ENCODE assay signal across 8 cellular contexts in the genomic region with DNA sequence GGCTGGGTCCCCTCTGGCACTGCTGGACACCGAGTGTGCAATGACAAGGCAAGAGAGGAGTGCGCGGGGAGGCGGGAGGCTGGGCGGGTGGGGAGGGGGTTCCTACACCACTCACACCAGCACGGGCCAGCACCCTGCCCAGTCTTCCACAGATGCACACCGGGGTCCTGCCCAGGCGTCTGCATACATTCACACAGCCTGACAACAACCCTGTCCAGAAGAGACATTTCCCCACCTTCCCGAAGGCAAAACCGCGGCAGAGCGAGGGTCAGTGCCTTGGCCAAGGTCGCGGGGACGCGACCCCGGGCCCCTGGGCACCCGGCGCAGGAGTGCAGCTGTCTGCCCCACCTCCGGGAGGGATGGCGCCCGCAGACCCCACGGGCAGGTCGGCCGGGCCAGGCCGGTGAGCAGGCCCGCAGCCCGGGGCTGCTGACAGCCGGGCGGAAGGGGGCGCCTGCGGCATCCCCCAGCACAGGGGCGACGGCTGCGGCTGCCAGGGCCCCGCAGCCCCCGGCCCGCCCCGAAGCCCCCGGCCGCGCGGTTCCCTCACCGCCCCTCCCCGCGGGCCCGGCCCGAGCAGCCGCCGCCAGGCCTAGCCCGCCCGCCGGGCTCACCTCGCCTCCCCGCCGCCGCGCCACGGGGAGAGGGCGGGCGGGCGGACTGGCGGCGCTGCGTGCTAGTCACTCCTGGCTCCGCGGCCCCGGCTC. TPM values are rescaled to one million over a fixed set of nuclear protein-coding genes. Genes with fewer than 3 reads are reported as not detected.
DNase-seq lines count a peak whose midpoint lies in the region; ATAC-seq and TF ChIP-seq lines count a peak whose summit lies in the region.

No MANE protein-coding gene starts in this region.

- H3K36me3 Mint-ChIP-seq in effector memory CD8-positive, alpha-beta T cell (ENCODE audit: insufficient read depth), result peaks cover 31% of the 10 kb centered on the region

- H3K27me3 ChIP-seq in BLaER1 treated with 17β-estradiol and CSF1 and Interleukin-3, amounts not matched to agents 10 nM and 100 nM, result no peaks in the 10 kb centered on the region
- H3K27me3 ChIP-seq in mononuclear cell (ENCODE audit: insufficient read depth, low read length), result no peaks in the 10 kb centered on the region

- H3K27ac ChIP-seq in BLaER1 treated with 17β-estradiol and CSF1 and Interleukin-3, amounts not matched to agents 10 nM and 100 nM, result peak overlapping the region; percentile 43 to 86 (median 81); a peak in 21 of 22 replicates
- peak overlapping the region; percentile 85 for H3K27ac ChIP-seq in RWPE1

- H3K4me3 Mint-ChIP-seq in effector memory CD8-positive, alpha-beta T cell, result peak overlapping the region; percentile 96 to 98

- peak overlapping the region; percentile 79 to 94 (median 85) for H3K9ac ChIP-seq in BLaER1 treated with 17β-estradiol and CSF1 and Interleukin-3, amounts not matched to agents 10 nM and 100 nM

- H3K9me3 Mint-ChIP-seq in effector memory CD8-positive, alpha-beta T cell, result no peaks in the 10 kb centered on the region

- peak overlapping the region; percentile 87 to 100 for H3K27ac Mint-ChIP-seq in effector memory CD8-positive, alpha-beta T cell

- peaks cover 9 to 26% (median 16%) of the 10 kb centered on the region in 11 experiments; a peak in 21 of 22 replicates for H3K36me3 ChIP-seq in BLaER1 treated with 17β-estradiol and CSF1 and Interleukin-3, amounts not matched to agents 10 nM and 100 nM

- peak; percentile 29 for ATAC-seq in GM18861 (IDR thresholded peaks at IDR 0.05; ENCODE audit: unreplicated experiment)
- peak; percentile 34 for ATAC-seq in HG03025 (IDR thresholded peaks at IDR 0.05; ENCODE audit: low FRiP score, unreplicated experiment)
- ATAC-seq in effector memory CD8-positive, alpha-beta T cell (replicated peaks), result no peak

- peaks cover 0 to 8% (median 4%) of the 10 kb centered on the region in 11 experiments; a peak in 12 of 22 replicates for H3K9me3 ChIP-seq in BLaER1 treated with 17β-estradiol and CSF1 and Interleukin-3, amounts not matched to agents 10 nM and 100 nM (replicated peaks in 1 of 11)
- no peaks in the 10 kb centered on the region for H3K9me3 ChIP-seq in mononuclear cell (ENCODE audit: low read depth, low read length)

- DNase-seq in RWPE1 (ENCODE audit: low spot score) (peak; percentile 27), NCI-H748 treated with DMSO at 0.1 percent for 48 hours (lab: John Stamatoyannopoulos, UW) (no peak), occipital lobe (lab: John Stamatoyannopoulos, UW) (no peak)
- no peak for DNase-seq in effector memory CD8-positive, alpha-beta T cell

- POLR2A ChIA-PET in RWPE1 (lab: Yijun Ruan, JAX; ENCODE audit: low non-redundant PET), result no interaction called here

- TF ChIP-seq CTCF in RWPE1 (conservative IDR thresholded peaks at IDR 0.05; ENCODE audit: low read depth), result peak; percentile 42

- peak overlapping the region; percentile 76 to 94 (median 85) for H3K4me2 ChIP-seq in BLaER1 treated with 17β-estradiol and CSF1 and Interleukin-3, amounts not matched to agents 10 nM and 100 nM

- CTCF ChIA-PET in RWPE1 (lab: Yijun Ruan, JAX), result interaction anchor here (0.6 to 2.3 kb wide), 6 partner anchors 23 to 357 kb away, joined by 3 to 12 read pairs (median 4); no protein-coding TSS in a partner anchor

- peaks cover 33 to 66% (median 53%) of the 10 kb centered on the region in 10 experiments for H3K4me1 ChIP-seq in BLaER1 treated with 17β-estradiol and CSF1 and Interleukin-3, amounts not matched to agents 10 nM and 100 nM
- peaks cover 42% of the 10 kb centered on the region for H3K4me1 ChIP-seq in mononuclear cell (ENCODE audit: insufficient read depth, low read length)

- no peaks in the 10 kb centered on the region for H3K27me3 Mint-ChIP-seq in effector memory CD8-positive, alpha-beta T cell

- peaks cover 24 to 53% (median 37%) of the 10 kb centered on the region in 11 experiments; a peak in 21 of 22 replicates for H4K20me1 ChIP-seq in BLaER1 treated with 17β-estradiol and CSF1 and Interleukin-3, amounts not matched to agents 10 nM and 100 nM

- H3K4me3 ChIP-seq in BLaER1 treated with 17β-estradiol and CSF1 and Interleukin-3, amounts not matched to agents 10 nM and 100 nM, result peak overlapping the region; percentile 74 to 97 (median 90)
- H3K4me3 ChIP-seq in mononuclear cell (ENCODE audit: low read length), result peak overlapping the region; percentile 49

- H3K4me1 Mint-ChIP-seq in effector memory CD8-positive, alpha-beta T cell (ENCODE audit: low read depth in 2 of 2), result peaks cover 40 to 48% of the 10 kb centered on the region in 2 donors

RNA-seq across cellular contexts. Expression of gene MAPK9, which starts 0.5 kb away (rescaled TPM):
- 36.0 TPM for total RNA-seq in mononuclear cell
- total RNA-seq in occipital lobe, result 90.8 TPM
